Comparison of ENCODE assay signal across 12 cellular contexts in the genomic region with DNA sequence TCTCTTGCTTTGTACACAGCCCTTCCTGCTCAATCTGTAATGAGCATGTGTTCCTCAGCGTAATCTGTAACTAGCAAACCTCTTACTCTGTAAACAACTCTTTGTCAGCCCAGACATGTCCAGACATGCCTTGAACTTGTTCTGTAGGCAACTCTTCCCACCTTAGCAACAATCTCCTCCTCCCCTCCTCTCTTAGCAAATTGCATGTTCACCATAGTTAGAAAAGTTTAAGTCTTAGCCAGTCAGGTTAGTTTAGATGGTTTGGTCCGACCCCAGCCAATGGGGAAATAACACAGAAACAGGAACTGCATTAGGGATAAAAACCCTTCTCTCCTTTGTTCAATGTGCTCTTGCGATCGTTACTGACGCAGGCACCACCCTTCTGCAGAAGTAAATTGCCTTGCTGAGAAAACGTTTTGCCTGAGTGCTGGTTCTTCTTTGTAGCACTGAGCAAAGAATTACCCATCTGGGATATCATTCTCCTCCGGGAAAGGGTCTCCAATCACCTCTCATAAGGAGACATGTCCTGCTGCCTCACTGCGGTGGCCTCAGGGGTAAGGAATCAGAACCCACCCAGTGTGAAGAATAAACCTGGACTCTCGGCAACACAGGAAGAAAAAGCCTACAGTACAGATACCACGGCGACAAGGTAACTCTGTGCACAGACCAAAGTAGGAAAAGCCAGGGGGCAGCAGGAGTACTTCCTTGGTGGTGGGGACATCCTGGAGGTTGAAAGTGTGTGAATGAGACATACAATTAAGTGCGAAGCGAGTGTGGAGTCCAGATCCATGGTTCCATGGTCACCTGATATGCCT. TPM values are rescaled to one million over a fixed set of nuclear protein-coding genes. Genes with fewer than 3 reads are reported as not detected.
A peak's percentile ranks its signal among the peaks of the same experiment; 100 is the strongest.
DNase-seq lines count a peak whose midpoint lies in the region; ATAC-seq, FAIRE-seq and TF ChIP-seq lines count a peak whose summit lies in the region.
"Had no signal": no experiment of that assay in that cellular context is flagged by ENCODE, and none has a peak within 500 bp of the region (broad histone marks: within the 10 kb centered on the region; RNA-seq: fewer than 3 reads in every experiment).

No MANE protein-coding gene starts in this region.

- dilution Hi-C loops in IMR-90 (cut with HindIII; ENCODE audit: low sequenced_read_pairs, unreplicated experiment): no loop called here

- 0 out of 2 replicates have a peak overlapping the region, but pooled peaks have one; percentile 71 for H3K14ac ChIP-seq in IMR-90 (replicated peaks; ENCODE audit: low read depth, low read length)

- H3K9me3 ChIP-seq in IMR-90 (ENCODE audit: control insufficient read depth, insufficient read depth, low read length): peaks cover 16% of the 10 kb centered on the region
- peaks cover 23% of the 10 kb centered on the region for H3K9me3 ChIP-seq in astrocyte (ENCODE audit: insufficient read depth, low read depth, low read length)
- H3K9me3 ChIP-seq in mesodermal cell (ENCODE audit: control insufficient read depth, low read length): peaks cover 52% of the 10 kb centered on the region
- no peaks in the 10 kb centered on the region for H3K9me3 ChIP-seq in body of pancreas
- H3K9me3 ChIP-seq: thyroid gland had no signal

- 0 out of 2 replicates have a peak overlapping the region, but pooled peaks have one; percentile 1 for H3K56ac ChIP-seq in IMR-90 (ENCODE audit: extremely low read depth, insufficient read depth, low read length)

- peak overlapping the region; percentile 50 for H3K4ac ChIP-seq in IMR-90 (ENCODE audit: low read depth, low read length)

- H4K20me1 ChIP-seq in IMR-90 (ENCODE audit: insufficient read depth, low read length) (no peaks in the 10 kb centered on the region), astrocyte (ENCODE audit: insufficient read depth, low read length) (peaks cover 15% of the 10 kb centered on the region)

- H3K4me3 Mint-ChIP-seq in astrocyte (ENCODE audit: unreplicated experiment): peak overlapping the region; percentile 78

- no peaks in the 10 kb centered on the region for H3K4me1 Mint-ChIP-seq in astrocyte (ENCODE audit: low read depth, unreplicated experiment)

- H4K91ac ChIP-seq in IMR-90 (ENCODE audit: insufficient read depth, low read depth, low read length): peak overlapping the region; percentile 45; the same call in 1 of the 2 replicates

- no peak overlapping the region for H3K4me2 ChIP-seq in IMR-90 (ENCODE audit: low read depth, low read length)
- no peak overlapping the region for H3K4me2 ChIP-seq in astrocyte (ENCODE audit: low read length)

- TF ChIP-seq RAD21 in IMR-90 (IDR thresholded peaks at IDR 0.05; ENCODE audit: low read length): no peak

- TF ChIP-seq CTCF in IMR-90 (conservative IDR thresholded peaks at IDR 0.05; ENCODE audit: low read depth, low read length) (no peak), astrocyte (IDR thresholded peaks at IDR 0.05; ENCODE audit: insufficient read depth, low read depth, low read length) (no peak), body of pancreas (IDR thresholded peaks at IDR 0.05) (no peak)

- H3K9me1 ChIP-seq in IMR-90 (ENCODE audit: insufficient read depth, low read length): no peaks in the 10 kb centered on the region

- H4K5ac ChIP-seq in IMR-90 (ENCODE audit: low read depth, low read length): peak overlapping the region; percentile 84

- H3K27ac ChIP-seq in IMR-90 (ENCODE audit: insufficient read depth, low read length): peak overlapping the region; percentile 59; the same call in 1 of the 2 replicates
- H3K27ac ChIP-seq in astrocyte (ENCODE audit: low read depth, low read length): no peak overlapping the region
- H3K27ac ChIP-seq in mesodermal cell (ENCODE audit: low read depth, low read length, severe bottlenecking): peak overlapping the region; percentile 81
- H3K27ac ChIP-seq in body of pancreas: no peak overlapping the region
- H3K27ac ChIP-seq: 22Rv1, thyroid gland had no signal

- peaks cover 31% of the 10 kb centered on the region for H3K36me3 Mint-ChIP-seq in astrocyte (ENCODE audit: low read depth, unreplicated experiment)

- H3K4me1 ChIP-seq in IMR-90 (ENCODE audit: control insufficient read depth, insufficient read depth, low read length): no peaks in the 10 kb centered on the region
- H3K4me1 ChIP-seq in astrocyte (ENCODE audit: insufficient read depth, low read length): no peaks in the 10 kb centered on the region
- H3K4me1 ChIP-seq in mesodermal cell (ENCODE audit: control insufficient read depth, insufficient read depth, low read length, poor library complexity, severe bottlenecking): no peaks in the 10 kb centered on the region
- H3K4me1 ChIP-seq in body of pancreas: no peaks in the 10 kb centered on the region
- H3K4me1 ChIP-seq: thyroid gland had no signal

- DNase-seq in DMS 273 (lab: John Stamatoyannopoulos, UW; ENCODE audit: unreplicated experiment): peak; percentile 62
- no peak for DNase-seq in DMS 273 treated with DMSO at 0.1 percent for 48 hours (lab: John Stamatoyannopoulos, UW)
- peak; percentile 39 for DNase-seq in IMR-90
- peak; percentile 33 for DNase-seq in astrocyte (ENCODE audit: low read depth)
- no peak for DNase-seq in HTR-8/SVneo (ENCODE audit: insufficient read length, low spot score)
- no peak for DNase-seq in SHP77 (lab: John Stamatoyannopoulos, UW)
- no peak for DNase-seq in body of pancreas
- DNase-seq: NCI-H510A; stimulated activated CD4-positive, alpha-beta T cell treated with anti-CD3 and anti-CD28 coated beads, Interleukin-4, amount 100 ng/mL, for 4 hours; thyroid gland had no signal

- TF ChIP-seq POLR2A in IMR-90 (IDR thresholded peaks at IDR 0.05; ENCODE audit: low read depth, low read length) (no peak), body of pancreas (IDR thresholded peaks at IDR 0.05) (no peak)

- H2BK15ac ChIP-seq in IMR-90 (ENCODE audit: low read depth, low read length): no peak overlapping the region

- H3K9me3 Mint-ChIP-seq in astrocyte (ENCODE audit: unreplicated experiment): peaks cover 35% of the 10 kb centered on the region

- intact Hi-C loops in IMR-90 (cut with micrococcal nuclease): no loop called here
- intact Hi-C loops in body of pancreas (cut with DNase I): no loop called here

- H3K18ac ChIP-seq in IMR-90 (ENCODE audit: low read depth, low read length): peak overlapping the region; percentile 76

- CTCF ChIA-PET in IMR-90 (lab: Yijun Ruan, JAX): no interaction called here

- POLR2A ChIA-PET in IMR-90 (lab: Charles Lee; ENCODE audit: unreplicated experiment): no interaction called here

- H3K27ac Mint-ChIP-seq in astrocyte (ENCODE audit: unreplicated experiment): peak overlapping the region; percentile 90

- H2BK20ac ChIP-seq in IMR-90 (ENCODE audit: low read depth, low read length): peak overlapping the region; percentile 66

- H2AFZ ChIP-seq in IMR-90 (replicated peaks; ENCODE audit: low read length, poor library complexity): no peak overlapping the region
- no peak overlapping the region for H2AFZ ChIP-seq in astrocyte (ENCODE audit: low read depth, low read length)

- H3K9ac ChIP-seq in IMR-90 (ENCODE audit: low read depth, low read length): no peak overlapping the region
- H3K9ac ChIP-seq in astrocyte (ENCODE audit: low read length): no peak overlapping the region

- no peaks in the 10 kb centered on the region for H3K27me3 Mint-ChIP-seq in astrocyte (ENCODE audit: low read depth, unreplicated experiment)

- ATAC-seq in IMR-90 (ENCODE audit: low read depth) (no peak), body of pancreas (no peak)

- H2AK9ac ChIP-seq in IMR-90 (replicated peaks; ENCODE audit: low read depth, low read length, poor library complexity): peak overlapping the region; percentile 82

- H3K79me1 ChIP-seq in IMR-90 (ENCODE audit: low read depth in 1 of 2, low read length in 2 of 2): peaks cover 23 to 30% of the 10 kb centered on the region in 2 experiments

- H3K23ac ChIP-seq in IMR-90 (ENCODE audit: low read depth, low read length): no peak overlapping the region

- H2BK120ac ChIP-seq in IMR-90 (ENCODE audit: low read depth, low read length): peak overlapping the region; percentile 58

- peak overlapping the region; percentile 46 to 56; a peak in 2 of 4 replicates for H4K8ac ChIP-seq in IMR-90 (ENCODE audit: low read depth in 2 of 2, low read length in 2 of 2)

- WGBS in IMR-90 (ENCODE audit: extremely low coverage in 2 of 2, insufficient read length in 1 of 2), 2 experiments: 100% methylated on average over 4 of the region's 13 CpGs; no CpG with 5 or more reads in 1 of the 2 experiments
- 96 to 97% methylated on average over 12 to 13 of the region's 13 CpGs for WGBS in mesodermal cell (ENCODE audit: insufficient coverage in 2 of 2), 2 experiments
- 93 to 97% methylated on average over 13 of the region's 13 CpGs for WGBS in body of pancreas, 2 donors

- H3K27me3 ChIP-seq in IMR-90 (ENCODE audit: control insufficient read depth, insufficient read depth, low read length) (no peaks in the 10 kb centered on the region), astrocyte (ENCODE audit: insufficient read depth, low read length) (no peaks in the 10 kb centered on the region), body of pancreas (no peaks in the 10 kb centered on the region)
- H3K27me3 ChIP-seq: thyroid gland had no signal

- no TSS peak for BruUV-seq in IMR-90 (replicated peaks; lab: Mats Ljungman, UMichigan)

- H3K79me2 ChIP-seq in astrocyte (ENCODE audit: insufficient read depth, low read length): peaks cover 69% of the 10 kb centered on the region

- peak overlapping the region; percentile 93 for H2BK5ac ChIP-seq in IMR-90 (ENCODE audit: low read depth, low read length, poor library complexity, severe bottlenecking)

- FAIRE-seq in astrocyte (lab: Jason Lieb, UNC) (no peak), HTR-8/SVneo (lab: Jason Lieb, UNC) (no peak)

- H2AK5ac ChIP-seq in IMR-90 (ENCODE audit: low read depth, low read length): no peak overlapping the region

- H3K4me3 ChIP-seq in IMR-90 (ENCODE audit: insufficient read depth, low read depth, low read length) (no peak overlapping the region), astrocyte (ENCODE audit: insufficient read depth, low read depth, low read length) (no peak overlapping the region), mesodermal cell (ENCODE audit: extremely low read depth, insufficient read depth, low read length, poor library complexity, severe bottlenecking) (no peak overlapping the region), body of pancreas (no peak overlapping the region)
- H3K4me3 ChIP-seq: thyroid gland had no signal

- peaks cover 10% of the 10 kb centered on the region for H3K36me3 ChIP-seq in IMR-90 (ENCODE audit: control insufficient read depth, insufficient read depth, low read length)
- peaks cover 6% of the 10 kb centered on the region for H3K36me3 ChIP-seq in astrocyte (ENCODE audit: insufficient read depth, low read length)
- peaks cover 25% of the 10 kb centered on the region for H3K36me3 ChIP-seq in mesodermal cell (ENCODE audit: control insufficient read depth, insufficient read depth, low read length)
- H3K36me3 ChIP-seq in body of pancreas (replicated peaks in 1 of 2; ENCODE audit: insufficient read depth in 1 of 2, low read depth in 2 of 2): no peaks in the 10 kb centered on the region
- H3K36me3 ChIP-seq: thyroid gland had no signal

- in situ Hi-C loops in IMR-90 (cut with MboI; ENCODE audit: low sequenced_read_pairs): no loop called here

RNA-seq across cellular contexts. Expression of gene PLN, which starts 26.2 kb away (rescaled TPM):
- under 0.01 TPM in 2 replicates for total RNA-seq in IMR-90 (2012; rRNA removed)
- not detected in 2 replicates for polyA plus RNA-seq in IMR-90 (2012; rRNA removed)
- polyA plus RNA-seq in IMR-90 (2012; cell fraction: cytosol; rRNA removed): not detected in 2 replicates
- polyA plus RNA-seq in IMR-90 (2012; cell fraction: nucleus; rRNA removed; ENCODE audit: low replicate concordance): not detected in 2 replicates
- total RNA-seq in astrocyte: 0.43 TPM in 1 of 2 replicates, not detected in the other
- polyA plus RNA-seq in mesodermal cell (2013, experiment 1 of 2): 1.6 TPM
- polyA plus RNA-seq in mesodermal cell (2013, experiment 2 of 2): 1.7 TPM
- 1 to 10 TPM in 1 of 2 donors, under 1 TPM in 1; 0.99 to 2.3 TPM for total RNA-seq in body of pancreas

Comparison
In these comparisons a context has a peak if more than half of its experiments do, and no peak if none do; other contexts are left out.
1. DNase-seq: peak in DMS 273 (single experiment), IMR-90 (single experiment) and astrocyte (single experiment); none in DMS 273 treated with DMSO at 0.1 percent for 48 hours (single experiment), HTR-8/SVneo (single experiment), SHP77 (0 of 2) and body of pancreas (0 of 4).
2. H3K27ac ChIP-seq: peak in IMR-90 (single experiment) and mesodermal cell (single experiment); none in astrocyte (single experiment) and body of pancreas (0 of 4).